ENCODE assay signal across 1 cellular context in the genomic region with DNA sequence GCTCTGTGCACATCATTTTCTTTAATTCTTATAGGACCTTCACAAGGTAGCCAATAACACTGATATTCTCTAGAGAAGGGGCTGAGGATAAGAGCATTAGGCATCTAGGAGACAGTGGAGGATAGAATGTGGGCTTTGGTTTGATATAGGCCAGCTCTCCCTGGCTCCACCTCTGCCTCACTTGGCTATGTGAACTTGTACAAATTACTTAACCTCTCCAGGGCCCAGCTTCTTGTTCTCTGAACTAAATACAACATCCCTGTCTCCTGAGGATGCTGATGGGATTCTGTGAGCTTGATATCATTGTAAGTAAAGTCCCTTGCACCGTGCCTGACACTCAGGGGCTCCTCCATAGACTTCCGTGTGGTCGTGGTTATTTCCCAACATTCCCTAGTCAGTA.
TF ChIP-seq lines count a peak whose summit lies in the region.

No MANE protein-coding gene starts in this region.

TF ChIP-seq in H1, 55 proteins besides CTCF, POLR2A, EP300 and RAD21 (continued from another document):
- TF ChIP-seq ASH2L (IDR thresholded peaks at IDR 0.05; ENCODE audit: low read length), result no peak
- TF ChIP-seq CREB1 (IDR thresholded peaks at IDR 0.05), result no peak
- no peak for TF ChIP-seq CTBP2 (IDR thresholded peaks at IDR 0.05; ENCODE audit: borderline replicate concordance, insufficient read depth, insufficient read length, low read length)
- TF ChIP-seq NANOG (IDR thresholded peaks at IDR 0.05; ENCODE audit: insufficient read depth, low read depth, low read length, poor library complexity, severe bottlenecking), result no peak
- no peak for TF ChIP-seq RBBP5 (IDR thresholded peaks at IDR 0.05; ENCODE audit: borderline replicate concordance, low read depth, low read length)
- no peak for TF ChIP-seq EZH2 (IDR thresholded peaks at IDR 0.05; ENCODE audit: low read depth, low read length, severe bottlenecking)
- no peak for TF ChIP-seq CBX5 (IDR thresholded peaks at IDR 0.05; ENCODE audit: low read depth, low read length)
